8 cellular contexts compared by ENCODE assay signal in genomic region chr1:223081181-223081994, GRCh38.
DNase-seq lines count a peak whose midpoint lies in the region; ATAC-seq, FAIRE-seq and TF ChIP-seq lines count a peak whose summit lies in the region.

No MANE protein-coding gene starts in this region.

- peak; percentile 98 for ATAC-seq in GM21423 (IDR thresholded peaks at IDR 0.05; ENCODE audit: unreplicated experiment)

- intact Hi-C loops in Calu3 (cut with micrococcal nuclease; ENCODE audit: unreplicated experiment): loop anchor here (1.0 to 10.0 kb wide), 4 partner anchors 289 to 437 kb away; no protein-coding TSS in a partner anchor

- DNase-seq in Calu3 (peak; percentile 98), HTR-8/SVneo (ENCODE audit: insufficient read length, low spot score) (peak; percentile 89), NOMO-1 treated with dmso at 0.1 percent for 144 hours (lab: John Stamatoyannopoulos, UW; ENCODE audit: unreplicated experiment) (peak; percentile 66), epidermal melanocyte (ENCODE audit: insufficient read length, low spot score) (peak; percentile 26), mucosa of gallbladder (ENCODE audit: low spot score) (peak; percentile 96)
- peak; percentile 69 for DNase-seq in activated CD8-positive, alpha-beta memory T cell treated with anti-CD3 and anti-CD28 coated beads, Interleukin-2, amount 50 U/mL, for 4 hours
- DNase-seq in stimulated activated CD8-positive, alpha-beta memory T cell treated with anti-CD3 and anti-CD28 coated beads, Interleukin-2, amount 100 ng/mL, for 48 hours (ENCODE audit: low read depth in 2 of 2): peak; percentile 56 to 62

- no peaks in the 10 kb centered on the region for H3K36me3 Mint-ChIP-seq in Calu3 (ENCODE audit: insufficient read depth, unreplicated experiment)

- FAIRE-seq in HTR-8/SVneo (lab: Jason Lieb, UNC): peak; percentile 67

- CTCF ChIA-PET in Calu3 (lab: Charles Lee): interaction anchor here (0.6 to 1.5 kb wide), 10 partner anchors 9 to 602 kb away, joined by 3 to 11 read pairs (median 4); no protein-coding TSS in a partner anchor

- peaks cover 21% of the 10 kb centered on the region for H3K27me3 Mint-ChIP-seq in Calu3 (ENCODE audit: unreplicated experiment)

- H3K4me1 Mint-ChIP-seq in Calu3 (ENCODE audit: low read depth, unreplicated experiment): peaks cover 5% of the 10 kb centered on the region

- H3K27ac Mint-ChIP-seq in Calu3 (ENCODE audit: unreplicated experiment): peak overlapping the region; percentile 84

- H3K4me3 Mint-ChIP-seq in Calu3 (ENCODE audit: low read depth, unreplicated experiment): peak overlapping the region; percentile 51

- BruUV-seq in Calu3 (replicated peaks; lab: Mats Ljungman, UMichigan): no TSS peak

- H3K9me3 Mint-ChIP-seq in Calu3 (ENCODE audit: low read depth, unreplicated experiment): no peaks in the 10 kb centered on the region

- TF ChIP-seq CTCF in Calu3 (IDR thresholded peaks at IDR 0.05; ENCODE audit: unreplicated experiment): peak; percentile 95

Comparison
In these comparisons a context has a peak if more than half of its experiments do, and no peak if none do; other contexts are left out.
1. Peak in every context shown above with its lines: DNase-seq and ATAC-seq.
2. DNase-seq: peak in every context shown above with its lines; median percentile 98 in Calu3; 96 in mucosa of gallbladder; 89 in HTR-8/SVneo; 69 in activated CD8-positive, alpha-beta memory T cell treated with anti-CD3 and anti-CD28 coated beads, Interleukin-2, amount 50 U/mL, for 4 hours; 66 in NOMO-1 treated with dmso at 0.1 percent for 144 hours; 59 in stimulated activated CD8-positive, alpha-beta memory T cell treated with anti-CD3 and anti-CD28 coated beads, Interleukin-2, amount 100 ng/mL, for 48 hours; 26 in epidermal melanocyte.